In the genomic region with DNA sequence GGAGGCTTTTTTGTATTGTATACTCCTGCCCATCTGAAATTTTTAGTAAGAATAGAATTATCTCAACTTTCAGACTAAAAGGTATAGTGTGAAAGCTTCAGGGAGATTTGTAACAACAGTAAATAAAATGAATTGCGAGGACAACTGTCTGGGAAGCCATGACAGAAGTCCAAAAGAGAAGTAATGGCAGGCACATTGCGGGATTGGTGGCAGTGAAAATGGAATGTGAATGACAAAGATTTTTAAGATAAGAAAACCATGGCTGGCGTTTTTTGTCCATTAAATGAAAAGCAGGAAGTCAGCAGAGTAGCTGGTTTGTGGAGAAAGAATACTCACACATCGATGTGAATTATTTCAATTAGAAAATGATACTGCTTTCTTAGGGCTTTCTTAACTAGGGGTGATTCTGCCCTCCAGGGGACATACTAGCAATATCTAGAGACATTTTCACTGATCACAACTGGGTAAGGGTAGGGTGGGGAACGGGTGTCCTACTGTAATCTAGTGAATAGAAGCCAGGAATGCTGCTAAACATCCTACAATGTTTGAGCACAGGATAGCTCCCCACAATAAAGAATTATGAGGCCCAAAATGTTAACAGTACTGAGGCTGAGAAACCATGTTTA, we compare ENCODE assay signal across 9 cellular contexts. TPM values are rescaled to one million over a fixed set of nuclear protein-coding genes. Genes with fewer than 3 reads are reported as not detected.
DNase-seq lines count a peak whose midpoint lies in the region; TF ChIP-seq lines count a peak whose summit lies in the region.
"Had no signal": no experiment of that assay in that cellular context is flagged by ENCODE, and none has a peak within 500 bp of the region (broad histone marks: within the 10 kb centered on the region; RNA-seq: fewer than 3 reads in every experiment).

No MANE protein-coding gene starts in this region.

- no peak overlapping the region for H2BK15ac ChIP-seq in mesenchymal stem cell (ENCODE audit: low read depth, poor library complexity, severe bottlenecking)

- H4K8ac ChIP-seq in mesenchymal stem cell (ENCODE audit: low read length) = no peak overlapping the region

- WGBS in mesenchymal stem cell = 78% methylated on average over 4 of the region's 5 CpGs
- 41 to 50% methylated on average over 5 of the region's 5 CpGs for WGBS in transverse colon (ENCODE audit: low coverage in 1 of 2), 2 donors

- TF ChIP-seq EP300 in transverse colon (IDR thresholded peaks at IDR 0.05; ENCODE audit: low read depth) = no peak

- no peak overlapping the region for H2AFZ ChIP-seq in mesenchymal stem cell (ENCODE audit: low read depth, low read length)

- H2BK5ac ChIP-seq in mesenchymal stem cell (ENCODE audit: low read depth, low read length, poor library complexity, severe bottlenecking) = no peak overlapping the region

- peak overlapping the region; percentile 85 for H3K4me2 ChIP-seq in mesenchymal stem cell (ENCODE audit: low read length, poor library complexity, severe bottlenecking)

- no peak overlapping the region for H4K91ac ChIP-seq in mesenchymal stem cell (ENCODE audit: low read length)

- H3K14ac ChIP-seq in mesenchymal stem cell (ENCODE audit: low read length in 2 of 2) = no peak overlapping the region

- no peak for DNase-seq in AG04450 (ENCODE audit: low read depth, low spot score)
- DNase-seq in HT-29 (ENCODE audit: low spot score) = peak; percentile 45
- no peak for DNase-seq in brain microvascular endothelial cell
- peak; percentile 30 for DNase-seq in mesenchymal stem cell
- no peak for DNase-seq in activated naive CD4-positive, alpha-beta T cell treated with Interleukin-2 at 50 U/mL for 16 hours
- no peak for DNase-seq in activated T-cell treated with anti-CD3 and anti-CD28 coated beads, Interleukin-2, amount 50 U/mL, for 1 hour
- no peak for DNase-seq in transverse colon
- DNase-seq in NCI-H2171 (lab: John Stamatoyannopoulos, UW) = no peak
- DNase-seq: T-helper 9 cell had no signal

- H3K36me3 ChIP-seq in brain microvascular endothelial cell (replicated peaks) (no peaks in the 10 kb centered on the region), mesenchymal stem cell (ENCODE audit: control insufficient read depth in 1 of 2, insufficient read depth in 2 of 2, low read depth in 1 of 2, low read length in 2 of 2) (peaks cover 0 to 5% of the 10 kb centered on the region in 2 experiments), transverse colon (no peaks in the 10 kb centered on the region)

- peaks cover 6% of the 10 kb centered on the region for H3K4me1 ChIP-seq in mesenchymal stem cell (ENCODE audit: control insufficient read depth, insufficient read depth, low read depth, low read length)
- peaks cover 8 to 53% (median 26%) of the 10 kb centered on the region in 4 donors for H3K4me1 ChIP-seq in transverse colon

- intact Hi-C loops in transverse colon (cut with DNase I; ENCODE audit: low total_unique reads) = loop anchor here (5.0 kb wide), 1 partner anchor 104 kb away; no protein-coding TSS in a partner anchor

- H3K9me3 ChIP-seq in AG04450 (ENCODE audit: control insufficient read depth, insufficient read depth, low read length) (no peaks in the 10 kb centered on the region), mesenchymal stem cell (ENCODE audit: control insufficient read depth, low read length) (no peaks in the 10 kb centered on the region), transverse colon (no peaks in the 10 kb centered on the region)

- POLR2A ChIA-PET in AG04450 (lab: Yijun Ruan, JAX) = no interaction called here

- CTCF ChIA-PET in AG04450 (lab: Charles Lee) = interaction anchor here (0.8 to 1.0 kb wide), 2 partner anchors 212 to 435 kb away, joined by 3 read pairs; partner anchors contain the start of gene CUL5

- H3K79me1 ChIP-seq in mesenchymal stem cell (replicated peaks; ENCODE audit: low read length, poor library complexity, severe bottlenecking) = peaks cover 4% of the 10 kb centered on the region

- no peaks in the 10 kb centered on the region for H3K27me3 ChIP-seq in AG04450 (ENCODE audit: control insufficient read depth, insufficient read depth, low read length)
- H3K27me3 ChIP-seq in brain microvascular endothelial cell (replicated peaks) = no peaks in the 10 kb centered on the region
- no peaks in the 10 kb centered on the region for H3K27me3 ChIP-seq in mesenchymal stem cell (ENCODE audit: control insufficient read depth in 1 of 2, insufficient read depth in 1 of 2, low read length in 2 of 2)
- no peaks in the 10 kb centered on the region for H3K27me3 ChIP-seq in transverse colon

- H3K27ac ChIP-seq in AG04450 (ENCODE audit: low read depth, low read length) = no peak overlapping the region
- H3K27ac ChIP-seq in brain microvascular endothelial cell = peak overlapping the region; percentile 79
- no peak overlapping the region for H3K27ac ChIP-seq in mesenchymal stem cell (ENCODE audit: low read length, poor library complexity, severe bottlenecking)
- peak overlapping the region in 2 of 4 donors; percentile 94 for H3K27ac ChIP-seq in transverse colon

- H3K9ac ChIP-seq in mesenchymal stem cell (ENCODE audit: low read length) = peak overlapping the region; percentile 98

- no peak overlapping the region for H3K23ac ChIP-seq in mesenchymal stem cell (ENCODE audit: low read length in 2 of 2)

- TF ChIP-seq POLR2A in transverse colon (IDR thresholded peaks at IDR 0.05) = no peak

- in situ Hi-C loops in brain microvascular endothelial cell (cut with HindIII; ENCODE audit: low pct_ligation_motif_present, low sequenced_read_pairs) = no loop called here
- in situ Hi-C loops in transverse colon (cut with MboI; ENCODE audit: low pct_ligation_motif_present in 1 of 4, low pct_unique_long_range_greater_than_20kb in 1 of 4, low sequenced_read_pairs in 3 of 4) = loop anchor here in 2 of 4 donors (10.0 to 25.0 kb wide), 4 partner anchors 96 to 444 kb away; partner anchors contain the start of genes DDX10 (in 2 of the 2), ACAT1 (in 1 of the 2) and C11orf65 (in 1 of the 2)

- no peak overlapping the region for H2BK120ac ChIP-seq in mesenchymal stem cell (ENCODE audit: low read depth, low read length)

- TF ChIP-seq CTCF in AG04450 (IDR thresholded peaks at IDR 0.05; ENCODE audit: low read depth, low read length) (no peak), brain microvascular endothelial cell (IDR thresholded peaks at IDR 0.05; ENCODE audit: low read depth, low read length, missing control alignments) (no peak), transverse colon (IDR thresholded peaks at IDR 0.05) (no peak)

- no peak overlapping the region for H2BK12ac ChIP-seq in mesenchymal stem cell (ENCODE audit: low read length in 2 of 2)

- H3K4me3 ChIP-seq in AG04450 (ENCODE audit: low read depth, low read length) (peak overlapping the region; percentile 86), brain microvascular endothelial cell (ENCODE audit: low read depth, low read length) (peak overlapping the region; percentile 93), mesenchymal stem cell (ENCODE audit: insufficient read depth in 1 of 2, low read depth in 1 of 2, low read length in 2 of 2) (peak overlapping the region in 1 of 2 experiments; percentile 98), transverse colon (peak overlapping the region in 2 of 4 donors; percentile 56 to 75)

- H3K18ac ChIP-seq in mesenchymal stem cell (ENCODE audit: low read depth in 1 of 2, low read length in 2 of 2) = no peak overlapping the region

- no peak overlapping the region for H2AK5ac ChIP-seq in mesenchymal stem cell (ENCODE audit: low read length, severe bottlenecking)

- no peak overlapping the region for H3K4ac ChIP-seq in mesenchymal stem cell (ENCODE audit: low read depth in 1 of 2, low read length in 2 of 2)

RNA-seq across cellular contexts. Expression of gene NPAT, which starts 1.6 kb away (rescaled TPM):
- 6.9 and 9.9 TPM in 2 replicates for polyA plus RNA-seq in AG04450 (2011; rRNA removed)
- polyA minus RNA-seq in AG04450 (2011; rRNA and poly(A)+ RNA removed) = 11.5 and 19.9 TPM in 2 replicates
- 6.9 and 8.2 TPM in 2 replicates for total RNA-seq in HT-29 (2014; rRNA removed; shearing (Covaris generic))
- 9.6 TPM for polyA plus RNA-seq in mesenchymal stem cell (2013, experiment 1 of 2)
- 9.3 TPM for polyA plus RNA-seq in mesenchymal stem cell (2013, experiment 2 of 2)
- 10 to 100 TPM; 10.5 to 19.5 (median 13.9) TPM for total RNA-seq in transverse colon

RNA-seq across cellular contexts. Expression of gene ATM, which starts 2.0 kb away (rescaled TPM):
- 34.1 and 53.2 TPM in 2 replicates for polyA plus RNA-seq in AG04450 (2011; rRNA removed)
- polyA minus RNA-seq in AG04450 (2011; rRNA and poly(A)+ RNA removed) = 118 and 146 TPM in 2 replicates
- total RNA-seq in HT-29 (2014; rRNA removed; shearing (Covaris generic)) = 16.6 and 26.1 TPM in 2 replicates
- 22.4 TPM for polyA plus RNA-seq in mesenchymal stem cell (2013, experiment 1 of 2)
- 20.4 TPM for polyA plus RNA-seq in mesenchymal stem cell (2013, experiment 2 of 2)
- total RNA-seq in transverse colon = 100 to 1,000 TPM in 2 of 4 donors, 10 to 100 TPM in 2; 31.7 to 135 (median 88.5) TPM

Comparison
In these comparisons a context has a peak if more than half of its experiments do, and no peak if none do; other contexts are left out.
1. DNase-seq: peak in HT-29 (single experiment) and mesenchymal stem cell (single experiment); none in AG04450 (single experiment), brain microvascular endothelial cell (single experiment), activated naive CD4-positive, alpha-beta T cell treated with Interleukin-2 at 50 U/mL for 16 hours (single experiment), activated T-cell treated with anti-CD3 and anti-CD28 coated beads, Interleukin-2, amount 50 U/mL, for 1 hour (single experiment), transverse colon (single experiment) and NCI-H2171 (single experiment).